In genomic region chr11:19794161-19794560, GRCh38 we compare ENCODE assay signal across 33 cellular contexts.
"Had no signal": no experiment of that assay in that cellular context is flagged by ENCODE, and none has a peak within 500 bp of the region (broad histone marks: within the 10 kb centered on the region; RNA-seq: fewer than 3 reads in every experiment).

No MANE protein-coding gene starts in this region.

- H3K4me3 Mint-ChIP-seq: activated CD4-positive, alpha-beta T cell treated with anti-CD3 and anti-CD28 coated beads for 36 hours; activated CD4-positive, alpha-beta T cell treated with anti-CD3 and anti-CD28 coated beads, Interleukin-2, amount 10 ng/mL, durations not matched to agents 7 days and 5 days; activated CD8-positive, alpha-beta T cell treated with anti-CD3 and anti-CD28 coated beads, Interleukin-2, amount 10 ng/mL, durations not matched to agents 7 days and 5 days; activated naive CD4-positive, alpha-beta T cell treated with anti-CD3 and anti-CD28 coated beads, Interleukin-2, amount 50 U/mL, for 24 hours; activated naive CD8-positive, alpha-beta T cell treated with anti-CD3 and anti-CD28 coated beads, Interleukin-2, amount 10 ng/mL, durations not matched to agents 7 days and 5 days; activated T-cell treated with anti-CD3 and anti-CD28 coated beads, Interleukin-2, amount 50 U/mL, for 24 hours; central memory CD8-positive, alpha-beta T cell; T-helper 1 cell treated with Interleukin-12 subunit alpha and Interleukin-12 subunit beta and Interleukin-4 antibody, amounts not matched to agents 30 μg/mL and 1 μg/mL, for 36 hours; T-helper 2 cell treated with Interferon-gamma antibody and Interleukin-4, amounts not matched to agents 5 μg/mL and 100 μg/mL, for 36 hours; WTC11 had no signal

- H3K9me3 Mint-ChIP-seq: activated CD4-positive, alpha-beta T cell treated with anti-CD3 and anti-CD28 coated beads, Interleukin-2, amount 10 ng/mL, durations not matched to agents 7 days and 5 days; activated naive CD4-positive, alpha-beta T cell treated with anti-CD3 and anti-CD28 coated beads, Interleukin-2, amount 50 U/mL, for 24 hours; activated naive CD8-positive, alpha-beta T cell treated with anti-CD3 and anti-CD28 coated beads, Interleukin-2, amount 10 ng/mL, durations not matched to agents 7 days and 5 days; activated T-cell treated with anti-CD3 and anti-CD28 coated beads, Interleukin-2, amount 50 U/mL, for 24 hours; activated T-helper 2 cell treated with anti-CD3 and anti-CD28 coated beads, Interferon-gamma antibody, Interleukin-2, Interleukin-4, amounts not matched to agents 10 μg/mL and 5 μg/mL and 100 μg/mL, durations not matched to agents 14 hours and 24 hours and 36 hours; central memory CD8-positive, alpha-beta T cell; T-helper 1 cell treated with Interleukin-12 subunit alpha and Interleukin-12 subunit beta and Interleukin-4 antibody, amounts not matched to agents 30 μg/mL and 1 μg/mL, for 36 hours; T-helper 2 cell treated with Interferon-gamma antibody and Interleukin-4, amounts not matched to agents 5 μg/mL and 100 μg/mL, for 36 hours; WTC11 had no signal

- H3K9me3 ChIP-seq: ascending aorta, Peyer's patch, SJSA1, SK-N-SH had no signal

- H3K9ac ChIP-seq: SK-N-SH had no signal

- H3K36me3 Mint-ChIP-seq: activated naive CD4-positive, alpha-beta T cell treated with anti-CD3 and anti-CD28 coated beads, Interleukin-2, amount 50 U/mL, for 24 hours; activated naive CD8-positive, alpha-beta T cell treated with anti-CD3 and anti-CD28 coated beads, Interleukin-2, amount 10 ng/mL, durations not matched to agents 7 days and 5 days had no signal

- DNase-seq: activated CD4-positive, alpha-beta T cell treated with anti-CD3 and anti-CD28 coated beads for 36 hours; activated CD4-positive, alpha-beta T cell treated with anti-CD3 and anti-CD28 coated beads, Interleukin-2, amount 10 ng/mL, durations not matched to agents 7 days and 5 days; activated CD4-positive, alpha-beta T cell treated with anti-CD3 and anti-CD28 coated beads, Interleukin-2, amount 50 U/mL, for 48 hours; activated CD8-positive, alpha-beta T cell treated with anti-CD3 and anti-CD28 coated beads, Interleukin-2, amount 10 ng/mL, durations not matched to agents 7 days and 5 days; activated gamma-delta T cell; activated naive CD4-positive, alpha-beta T cell treated with Interleukin-2 at 50 U/mL for 16 hours; activated naive CD8-positive, alpha-beta T cell treated with anti-CD3 and anti-CD28 coated beads, Interleukin-2, amount 10 ng/mL, durations not matched to agents 7 days and 5 days; activated T-cell treated with anti-CD3 and anti-CD28 coated beads, Interleukin-2, amount 50 U/mL, for 24 hours; NCI-H1092 treated with DMSO at 0.1 percent for 48 hours; NCI-H1417; NCI-H146; NCI-H187; NCI-H2107; NCI-H2171; NCI-H510A; NCI-H526; NCI-H748 treated with DMSO at 0.1 percent for 48 hours; NK-92 treated with Interleukin-12 subunit alpha and Interleukin-12 subunit beta, amount 100 ng/mL, for 24 hours; PC-3; Peyer's patch; RPMI8226; SHP77 treated with DMSO at 0.1 percent for 48 hours; SK-N-SH had no signal

- H3K4me3 ChIP-seq: ascending aorta, cardiac muscle cell, Peyer's patch, SJSA1 had no signal

- H3K4me1 ChIP-seq: SJSA1 had no signal

- H3K27ac ChIP-seq: ascending aorta, cardiac muscle cell, Peyer's patch, SJSA1 had no signal

- H3K4me1 Mint-ChIP-seq: activated CD4-positive, alpha-beta T cell treated with anti-CD3 and anti-CD28 coated beads for 36 hours; activated CD4-positive, alpha-beta T cell treated with anti-CD3 and anti-CD28 coated beads, Interleukin-2, amount 10 ng/mL, durations not matched to agents 7 days and 5 days; activated naive CD4-positive, alpha-beta T cell treated with anti-CD3 and anti-CD28 coated beads, Interleukin-2, amount 50 U/mL, for 24 hours; activated naive CD8-positive, alpha-beta T cell treated with anti-CD3 and anti-CD28 coated beads, Interleukin-2, amount 10 ng/mL, durations not matched to agents 7 days and 5 days; central memory CD8-positive, alpha-beta T cell had no signal

- H3K27me3 ChIP-seq: ascending aorta, Peyer's patch, SJSA1 had no signal

- ATAC-seq: activated CD4-positive, alpha-beta T cell treated with anti-CD3 and anti-CD28 coated beads for 36 hours; activated CD4-positive, CD25-positive, alpha-beta regulatory T cell treated with anti-CD3 and anti-CD28 coated beads, Interleukin-2, amount 50 U/mL, for 24 hours; activated CD8-positive, alpha-beta T cell treated with anti-CD3 and anti-CD28 coated beads, Interleukin-2, amount 10 ng/mL, durations not matched to agents 7 days and 5 days; PC-3; WTC11 had no signal

- H3K27ac Mint-ChIP-seq: activated CD4-positive, alpha-beta T cell treated with anti-CD3 and anti-CD28 coated beads for 36 hours; activated CD4-positive, alpha-beta T cell treated with anti-CD3 and anti-CD28 coated beads, Interleukin-2, amount 10 ng/mL, durations not matched to agents 7 days and 5 days; activated CD8-positive, alpha-beta T cell treated with anti-CD3 and anti-CD28 coated beads, Interleukin-2, amount 10 ng/mL, durations not matched to agents 7 days and 5 days; activated naive CD4-positive, alpha-beta T cell treated with anti-CD3 and anti-CD28 coated beads, Interleukin-2, amount 50 U/mL, for 24 hours; activated naive CD8-positive, alpha-beta T cell treated with anti-CD3 and anti-CD28 coated beads, Interleukin-2, amount 10 ng/mL, durations not matched to agents 7 days and 5 days; activated T-cell treated with anti-CD3 and anti-CD28 coated beads, Interleukin-2, amount 50 U/mL, for 24 hours; activated T-helper 2 cell treated with anti-CD3 and anti-CD28 coated beads, Interferon-gamma antibody, Interleukin-2, Interleukin-4, amounts not matched to agents 10 μg/mL and 5 μg/mL and 100 μg/mL, durations not matched to agents 14 hours and 24 hours and 36 hours; T-helper 1 cell treated with Interleukin-12 subunit alpha and Interleukin-12 subunit beta and Interleukin-4 antibody, amounts not matched to agents 30 μg/mL and 1 μg/mL, for 36 hours; T-helper 2 cell treated with Interferon-gamma antibody and Interleukin-4, amounts not matched to agents 5 μg/mL and 100 μg/mL, for 36 hours had no signal

- H3K36me3 ChIP-seq: cardiac muscle cell, Peyer's patch, SJSA1 had no signal
